19 cellular contexts compared by ENCODE assay signal in the genomic region with DNA sequence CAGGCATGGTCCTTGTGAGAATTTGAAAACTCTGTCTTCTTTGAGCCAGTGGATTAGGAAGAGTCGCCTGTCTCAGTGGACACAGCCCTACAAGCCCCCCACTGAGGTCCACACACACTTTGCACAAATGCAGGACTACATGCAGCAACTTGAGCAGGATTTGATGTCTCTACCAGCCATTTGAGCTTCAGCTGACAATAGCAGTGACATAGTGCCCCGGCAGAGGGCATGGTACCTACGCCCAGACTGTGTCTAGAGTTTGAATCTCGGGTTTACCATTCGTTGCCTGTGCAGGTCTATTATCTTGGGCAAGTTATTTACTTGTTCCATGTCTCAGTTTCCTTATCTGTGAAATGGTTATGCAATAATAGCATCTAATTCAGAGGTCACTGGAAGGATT.
DNase-seq lines count a peak whose midpoint lies in the region; ATAC-seq and TF ChIP-seq lines count a peak whose summit lies in the region.
"Had no signal": no experiment of that assay in that cellular context is flagged by ENCODE, and none has a peak within 500 bp of the region (broad histone marks: within the 10 kb centered on the region; RNA-seq: fewer than 3 reads in every experiment).

No MANE protein-coding gene starts in this region.

- no peak overlapping the region for H3K4me3 ChIP-seq in neural progenitor cell
- H3K4me3 ChIP-seq in stomach = no peak overlapping the region
- H3K4me3 ChIP-seq: sigmoid colon had no signal

- no peaks in the 10 kb centered on the region for H3K79me2 ChIP-seq in neural progenitor cell (ENCODE audit: low read depth)

- H3K27me3 ChIP-seq in neural progenitor cell (no peaks in the 10 kb centered on the region), stomach (no peaks in the 10 kb centered on the region)
- H3K27me3 ChIP-seq: sigmoid colon had no signal

- no peak overlapping the region for H3K27ac Mint-ChIP-seq in neural progenitor cell
- H3K27ac Mint-ChIP-seq: activated T-helper 2 cell treated with anti-CD3 and anti-CD28 coated beads, Interferon-gamma antibody, Interleukin-2, Interleukin-4, amounts not matched to agents 10 μg/mL and 5 μg/mL and 100 μg/mL, durations not matched to agents 14 hours and 24 hours and 36 hours; brain; CD4-positive, CD25-positive, alpha-beta regulatory T cell; natural killer cell had no signal

- H4K20me1 ChIP-seq in neural progenitor cell (ENCODE audit: low read depth) = no peaks in the 10 kb centered on the region

- DNase-seq in HS-27A (ENCODE audit: low read depth) (peak; percentile 12), SHP77 treated with DMSO at 0.1 percent for 48 hours (lab: John Stamatoyannopoulos, UW) (peak; percentile 20), neural progenitor cell (ENCODE audit: low spot score) (no peak), stomach (no peak), NOMO-1 treated with DMSO at 0.1 percent for 48 hours (lab: John Stamatoyannopoulos, UW; ENCODE audit: unreplicated experiment) (no peak)
- DNase-seq: activated CD4-positive, CD25-positive, alpha-beta regulatory T cell; CD4-positive, CD25-positive, alpha-beta regulatory T cell; effector memory CD4-positive, alpha-beta T cell; IMR-90; natural killer cell; NCI-H2081 treated with DMSO at 0.1 percent for 48 hours; Right ventricle myocardium superior; sigmoid colon had no signal

- no peak for TF ChIP-seq EP300 in stomach (IDR thresholded peaks at IDR 0.05)

- intact Hi-C loops in stomach (cut with DNase I; ENCODE audit: low total_unique reads) = no loop called here

- no peak overlapping the region for H3K9ac ChIP-seq in neural progenitor cell

- H3K36me3 ChIP-seq in neural progenitor cell = no peaks in the 10 kb centered on the region
- no peaks in the 10 kb centered on the region for H3K36me3 ChIP-seq in stomach
- H3K36me3 ChIP-seq: sigmoid colon had no signal

- no peak overlapping the region for H3K4me2 ChIP-seq in neural progenitor cell

- no peak overlapping the region for H2AFZ ChIP-seq in neural progenitor cell (replicated peaks)

- H3K36me3 Mint-ChIP-seq in neural progenitor cell = no peaks in the 10 kb centered on the region
- H3K36me3 Mint-ChIP-seq: brain; CD4-positive, CD25-positive, alpha-beta regulatory T cell; natural killer cell had no signal

- H3K27ac ChIP-seq in neural progenitor cell (no peak overlapping the region), stomach (no peak overlapping the region)
- H3K27ac ChIP-seq: sigmoid colon had no signal

- H3K27me3 Mint-ChIP-seq in neural progenitor cell (ENCODE audit: insufficient read depth, low read depth) = no peaks in the 10 kb centered on the region
- H3K27me3 Mint-ChIP-seq: CD4-positive, CD25-positive, alpha-beta regulatory T cell had no signal

- H3F3A ChIP-seq in neural progenitor cell (ENCODE audit: low read depth) = no peaks in the 10 kb centered on the region

- no peak for TF ChIP-seq POLR2A in stomach (IDR thresholded peaks at IDR 0.05)

- WGBS in stomach, 5 donors = 57 to 78% (median 67%) methylated on average over 5 of the region's 5 CpGs

- H3K9me3 ChIP-seq in neural progenitor cell (ENCODE audit: low read depth) = no peaks in the 10 kb centered on the region
- no peaks in the 10 kb centered on the region for H3K9me3 ChIP-seq in stomach
- H3K9me3 ChIP-seq: sigmoid colon had no signal

- no peak overlapping the region for H3K4me3 Mint-ChIP-seq in neural progenitor cell
- H3K4me3 Mint-ChIP-seq: brain; CD4-positive, CD25-positive, alpha-beta regulatory T cell; natural killer cell had no signal

- ATAC-seq in GM21390 (IDR thresholded peaks at IDR 0.05; ENCODE audit: unreplicated experiment) = peak; percentile 35
- ATAC-seq in HG03469 (IDR thresholded peaks at IDR 0.05; ENCODE audit: unreplicated experiment) = no peak
- ATAC-seq: left lobe of liver, natural killer cell had no signal

- H3K4me1 ChIP-seq in neural progenitor cell = no peaks in the 10 kb centered on the region
- H3K4me1 ChIP-seq in stomach = no peaks in the 10 kb centered on the region
- H3K4me1 ChIP-seq: sigmoid colon had no signal

- H3K9me3 Mint-ChIP-seq in neural progenitor cell = no peaks in the 10 kb centered on the region
- H3K9me3 Mint-ChIP-seq: activated T-helper 2 cell treated with anti-CD3 and anti-CD28 coated beads, Interferon-gamma antibody, Interleukin-2, Interleukin-4, amounts not matched to agents 10 μg/mL and 5 μg/mL and 100 μg/mL, durations not matched to agents 14 hours and 24 hours and 36 hours; brain; natural killer cell had no signal

- TF ChIP-seq CTCF in GM12872 (IDR thresholded peaks at IDR 0.05; ENCODE audit: insufficient read depth, low read depth, low read length) (peak; percentile 50; the same call in 1 of the 3 replicates), neural progenitor cell (IDR thresholded peaks at IDR 0.05) (no peak), stomach (IDR thresholded peaks at IDR 0.05) (no peak)

- no peaks in the 10 kb centered on the region for H3K4me1 Mint-ChIP-seq in neural progenitor cell
- H3K4me1 Mint-ChIP-seq: brain; CD4-positive, CD25-positive, alpha-beta regulatory T cell; natural killer cell had no signal

Comparison
In these comparisons a context has a peak if more than half of its experiments do, and no peak if none do; other contexts are left out.
1. DNase-seq: peak in HS-27A (single experiment) and SHP77 treated with DMSO at 0.1 percent for 48 hours (single experiment); none in neural progenitor cell (single experiment), stomach (single experiment) and NOMO-1 treated with DMSO at 0.1 percent for 48 hours (single experiment).